10 cellular contexts compared by ENCODE assay signal in genomic region chr17:8740486-8740885, GRCh38. TPM values are rescaled to one million over a fixed set of nuclear protein-coding genes. Genes with fewer than 3 reads are reported as not detected.
DNase-seq lines count a peak whose midpoint lies in the region; ATAC-seq and TF ChIP-seq lines count a peak whose summit lies in the region.
"Had no signal": no experiment of that assay in that cellular context is flagged by ENCODE, and none has a peak within 500 bp of the region (broad histone marks: within the 10 kb centered on the region; RNA-seq: fewer than 3 reads in every experiment).

No MANE protein-coding gene starts in this region.

- in situ Hi-C loops in gastrocnemius medialis (cut with MboI; ENCODE audit: low sequenced_read_pairs in 4 of 4): loop anchor here in 3 of 4 donors (10.0 to 25.0 kb wide), 3 partner anchors 153 to 326 kb away; no protein-coding TSS in a partner anchor

- H3K4me1 Mint-ChIP-seq in activated T-helper 2 cell treated with anti-CD3 and anti-CD28 coated beads, Interferon-gamma antibody, Interleukin-2, Interleukin-4, amounts not matched to agents 10 μg/mL and 5 μg/mL and 100 μg/mL, durations not matched to agents 14 hours and 24 hours and 36 hours (ENCODE audit: low read depth): peaks cover 13% of the 10 kb centered on the region
- peaks cover 11 to 13% of the 10 kb centered on the region in 2 donors for H3K4me1 Mint-ChIP-seq in natural killer cell treated with Interleukin-12 subunit alpha and Interleukin-12 subunit beta and Interleukin-15 and Interleukin-18, amount 100 ng/mL, for 72 hours (ENCODE audit: low read depth in 2 of 2)
- H3K4me1 Mint-ChIP-seq in progenitor cell of endocrine pancreas (ENCODE audit: low read depth): peaks cover 21% of the 10 kb centered on the region

- peaks cover 0 to 5% (median 2%) of the 10 kb centered on the region in 3 donors for H3K27me3 ChIP-seq in gastrocnemius medialis
- H3K27me3 ChIP-seq: MG63 had no signal

- TF ChIP-seq POLR2A in gastrocnemius medialis (IDR thresholded peaks at IDR 0.05): no peak

- intact Hi-C loops in activated T-helper 2 cell treated with anti-CD3 and anti-CD28 coated beads, Interferon-gamma antibody, Interleukin-2, Interleukin-4, amounts not matched to agents 10 μg/mL and 5 μg/mL and 100 μg/mL, durations not matched to agents 14 hours and 24 hours and 36 hours (cut with micrococcal nuclease): loop anchor here (10.0 kb wide), 3 partner anchors 114 to 254 kb away; no protein-coding TSS in a partner anchor
- intact Hi-C loops in gastrocnemius medialis (cut with DNase I; ENCODE audit: low total_unique reads): loop anchor here (10.0 kb wide), 1 partner anchor 166 kb away; no protein-coding TSS in a partner anchor

- no peaks in the 10 kb centered on the region for H3K36me3 ChIP-seq in gastrocnemius medialis
- H3K36me3 ChIP-seq: MG63 had no signal

- H3K4me1 ChIP-seq in gastrocnemius medialis: peaks cover 0 to 1% of the 10 kb centered on the region in 2 donors

- H3K9me3 Mint-ChIP-seq in activated T-helper 2 cell treated with anti-CD3 and anti-CD28 coated beads, Interferon-gamma antibody, Interleukin-2, Interleukin-4, amounts not matched to agents 10 μg/mL and 5 μg/mL and 100 μg/mL, durations not matched to agents 14 hours and 24 hours and 36 hours: no peaks in the 10 kb centered on the region
- no peaks in the 10 kb centered on the region for H3K9me3 Mint-ChIP-seq in natural killer cell treated with Interleukin-12 subunit alpha and Interleukin-12 subunit beta and Interleukin-15 and Interleukin-18, amount 100 ng/mL, for 72 hours
- no peaks in the 10 kb centered on the region for H3K9me3 Mint-ChIP-seq in progenitor cell of endocrine pancreas (ENCODE audit: low read depth)

- no peak for TF ChIP-seq CTCF in progenitor cell of endocrine pancreas (IDR thresholded peaks at IDR 0.05; ENCODE audit: unreplicated experiment)
- no peak for TF ChIP-seq CTCF in gastrocnemius medialis (IDR thresholded peaks at IDR 0.05 in 4 of 5, conservative IDR thresholded peaks at IDR 0.05 in 1 of 5)

- H3K27ac ChIP-seq in gastrocnemius medialis: no peak overlapping the region

- no peaks in the 10 kb centered on the region for H3K9me3 ChIP-seq in gastrocnemius medialis
- H3K9me3 ChIP-seq: MG63 had no signal

- DNase-seq in CD1c-positive myeloid dendritic cell (ENCODE audit: extremely low spot score): peak; percentile 17
- DNase-seq in OCI-M1 (lab: John Stamatoyannopoulos, UW): peak; percentile 57
- peak; percentile 24 for DNase-seq in activated T-helper 2 cell treated with anti-CD3 and anti-CD28 coated beads, Interferon-gamma antibody, Interleukin-2, Interleukin-4, amounts not matched to agents 10 μg/mL and 5 μg/mL and 100 μg/mL, durations not matched to agents 14 hours and 24 hours and 36 hours (ENCODE audit: low spot score)
- no peak for DNase-seq in natural killer cell treated with Interleukin-12 subunit alpha and Interleukin-12 subunit beta and Interleukin-15 and Interleukin-18, amount 100 ng/mL, for 72 hours (ENCODE audit: low spot score)
- no peak for DNase-seq in H4 (ENCODE audit: low spot score)
- DNase-seq in progenitor cell of endocrine pancreas (ENCODE audit: low spot score, unreplicated experiment): no peak
- DNase-seq in gastrocnemius medialis: no peak
- DNase-seq: MG63, SW 1271 had no signal

- H3K27ac Mint-ChIP-seq in activated T-helper 2 cell treated with anti-CD3 and anti-CD28 coated beads, Interferon-gamma antibody, Interleukin-2, Interleukin-4, amounts not matched to agents 10 μg/mL and 5 μg/mL and 100 μg/mL, durations not matched to agents 14 hours and 24 hours and 36 hours: no peak overlapping the region
- H3K27ac Mint-ChIP-seq in natural killer cell treated with Interleukin-12 subunit alpha and Interleukin-12 subunit beta and Interleukin-15 and Interleukin-18, amount 100 ng/mL, for 72 hours: peak overlapping the region; percentile 72 to 91
- no peak overlapping the region for H3K27ac Mint-ChIP-seq in progenitor cell of endocrine pancreas

- H3K4me3 ChIP-seq in gastrocnemius medialis: no peak overlapping the region
- H3K4me3 ChIP-seq: MG63 had no signal

- H3K36me3 Mint-ChIP-seq in activated T-helper 2 cell treated with anti-CD3 and anti-CD28 coated beads, Interferon-gamma antibody, Interleukin-2, Interleukin-4, amounts not matched to agents 10 μg/mL and 5 μg/mL and 100 μg/mL, durations not matched to agents 14 hours and 24 hours and 36 hours (ENCODE audit: low read depth): no peaks in the 10 kb centered on the region
- no peaks in the 10 kb centered on the region for H3K36me3 Mint-ChIP-seq in natural killer cell treated with Interleukin-12 subunit alpha and Interleukin-12 subunit beta and Interleukin-15 and Interleukin-18, amount 100 ng/mL, for 72 hours
- no peaks in the 10 kb centered on the region for H3K36me3 Mint-ChIP-seq in progenitor cell of endocrine pancreas (ENCODE audit: insufficient read depth)

- peaks cover 12% of the 10 kb centered on the region for H3K27me3 Mint-ChIP-seq in activated T-helper 2 cell treated with anti-CD3 and anti-CD28 coated beads, Interferon-gamma antibody, Interleukin-2, Interleukin-4, amounts not matched to agents 10 μg/mL and 5 μg/mL and 100 μg/mL, durations not matched to agents 14 hours and 24 hours and 36 hours (ENCODE audit: low read depth)
- peaks cover 7 to 8% of the 10 kb centered on the region in 2 donors for H3K27me3 Mint-ChIP-seq in natural killer cell treated with Interleukin-12 subunit alpha and Interleukin-12 subunit beta and Interleukin-15 and Interleukin-18, amount 100 ng/mL, for 72 hours
- peaks cover 9% of the 10 kb centered on the region for H3K27me3 Mint-ChIP-seq in progenitor cell of endocrine pancreas

- H3K4me3 Mint-ChIP-seq in activated T-helper 2 cell treated with anti-CD3 and anti-CD28 coated beads, Interferon-gamma antibody, Interleukin-2, Interleukin-4, amounts not matched to agents 10 μg/mL and 5 μg/mL and 100 μg/mL, durations not matched to agents 14 hours and 24 hours and 36 hours (ENCODE audit: low read depth): peak overlapping the region; percentile 60
- peak overlapping the region; percentile 85 for H3K4me3 Mint-ChIP-seq in natural killer cell treated with Interleukin-12 subunit alpha and Interleukin-12 subunit beta and Interleukin-15 and Interleukin-18, amount 100 ng/mL, for 72 hours
- H3K4me3 Mint-ChIP-seq in progenitor cell of endocrine pancreas (ENCODE audit: low read depth): no peak overlapping the region

- peak; percentile 50 to 58 for ATAC-seq in natural killer cell treated with Interleukin-12 subunit alpha and Interleukin-12 subunit beta and Interleukin-15 and Interleukin-18, amount 100 ng/mL, for 72 hours
- ATAC-seq in HG03571 (IDR thresholded peaks at IDR 0.05; ENCODE audit: unreplicated experiment) (no peak), gastrocnemius medialis (no peak)

RNA-seq across cellular contexts. Expression of gene CCDC42, which starts 4.2 kb away (rescaled TPM):
- total RNA-seq in activated T-helper 2 cell treated with anti-CD3 and anti-CD28 coated beads, Interferon-gamma antibody, Interleukin-2, Interleukin-4, amounts not matched to agents 10 μg/mL and 5 μg/mL and 100 μg/mL, durations not matched to agents 14 hours and 24 hours and 36 hours: 0.21 and 0.75 TPM in 2 replicates
- total RNA-seq in natural killer cell treated with Interleukin-12 subunit alpha and Interleukin-12 subunit beta and Interleukin-15 and Interleukin-18, amount 100 ng/mL, for 72 hours: not detected
- 0.19 TPM in 1 of 2 replicates, not detected in the other for total RNA-seq in H4 (2014; rRNA removed; shearing (Covaris generic))
- not detected in 2 replicates for total RNA-seq in progenitor cell of endocrine pancreas
- total RNA-seq in gastrocnemius medialis: not detected

RNA-seq across cellular contexts. Expression of gene SPDYE4, which starts 17.9 kb away (rescaled TPM):
- not detected in 2 replicates for total RNA-seq in activated T-helper 2 cell treated with anti-CD3 and anti-CD28 coated beads, Interferon-gamma antibody, Interleukin-2, Interleukin-4, amounts not matched to agents 10 μg/mL and 5 μg/mL and 100 μg/mL, durations not matched to agents 14 hours and 24 hours and 36 hours
- total RNA-seq in natural killer cell treated with Interleukin-12 subunit alpha and Interleukin-12 subunit beta and Interleukin-15 and Interleukin-18, amount 100 ng/mL, for 72 hours: not detected
- not detected in 2 replicates for total RNA-seq in H4 (2014; rRNA removed; shearing (Covaris generic))
- total RNA-seq in progenitor cell of endocrine pancreas (not detected in 2 replicates), gastrocnemius medialis (not detected)

RNA-seq across cellular contexts. Expression of gene MFSD6L, which starts 58.7 kb away (rescaled TPM):
- 0.64 and 0.94 TPM in 2 replicates for total RNA-seq in activated T-helper 2 cell treated with anti-CD3 and anti-CD28 coated beads, Interferon-gamma antibody, Interleukin-2, Interleukin-4, amounts not matched to agents 10 μg/mL and 5 μg/mL and 100 μg/mL, durations not matched to agents 14 hours and 24 hours and 36 hours
- total RNA-seq in natural killer cell treated with Interleukin-12 subunit alpha and Interleukin-12 subunit beta and Interleukin-15 and Interleukin-18, amount 100 ng/mL, for 72 hours: 1 to 10 TPM in 1 of 2 donors, under 1 TPM in 1; 0.12 to 1.5 TPM
- not detected in 2 replicates for total RNA-seq in H4 (2014; rRNA removed; shearing (Covaris generic))
- total RNA-seq in progenitor cell of endocrine pancreas (10.7 and 11.2 TPM in 2 replicates), gastrocnemius medialis (not detected)

Comparison
In these comparisons a context has a peak if more than half of its experiments do, and no peak if none do; other contexts are left out.
1. DNase-seq: peak in CD1c-positive myeloid dendritic cell (single experiment), OCI-M1 (single experiment) and activated T-helper 2 cell treated with anti-CD3 and anti-CD28 coated beads, Interferon-gamma antibody, Interleukin-2, Interleukin-4, amounts not matched to agents 10 μg/mL and 5 μg/mL and 100 μg/mL, durations not matched to agents 14 hours and 24 hours and 36 hours (single experiment); none in natural killer cell treated with Interleukin-12 subunit alpha and Interleukin-12 subunit beta and Interleukin-15 and Interleukin-18, amount 100 ng/mL, for 72 hours (single experiment), H4 (single experiment), progenitor cell of endocrine pancreas (single experiment) and gastrocnemius medialis (0 of 2).
2. H3K27ac Mint-ChIP-seq: peak in natural killer cell treated with Interleukin-12 subunit alpha and Interleukin-12 subunit beta and Interleukin-15 and Interleukin-18, amount 100 ng/mL, for 72 hours (2 of 2); none in activated T-helper 2 cell treated with anti-CD3 and anti-CD28 coated beads, Interferon-gamma antibody, Interleukin-2, Interleukin-4, amounts not matched to agents 10 μg/mL and 5 μg/mL and 100 μg/mL, durations not matched to agents 14 hours and 24 hours and 36 hours (single experiment) and progenitor cell of endocrine pancreas (single experiment).
3. ATAC-seq: peak in natural killer cell treated with Interleukin-12 subunit alpha and Interleukin-12 subunit beta and Interleukin-15 and Interleukin-18, amount 100 ng/mL, for 72 hours (2 of 2); none in HG03571 (single experiment) and gastrocnemius medialis (0 of 2).